ENCODE assay signal across 1 cellular context in the genomic region with DNA sequence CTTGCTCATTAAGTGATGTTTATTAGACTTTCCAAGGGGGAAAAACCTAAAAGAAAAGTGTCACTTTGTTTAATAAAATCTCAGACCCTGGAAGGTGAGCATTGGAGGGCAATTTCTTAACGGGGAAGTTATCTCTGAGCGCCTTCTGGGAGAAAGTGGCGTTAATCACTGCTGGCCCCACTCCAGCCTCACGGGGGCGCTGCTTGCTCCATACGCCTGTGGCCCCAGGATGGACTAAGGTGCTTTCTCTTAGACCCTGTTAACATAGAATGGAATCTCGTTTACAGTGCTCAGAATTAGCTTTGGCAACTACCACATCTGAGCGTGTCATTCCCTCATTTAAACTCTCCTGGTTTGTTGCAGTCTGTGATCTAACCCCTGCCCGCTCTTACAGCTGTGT.
TF ChIP-seq lines count a peak whose summit lies in the region.

No MANE protein-coding gene starts in this region.

TF ChIP-seq in SK-N-SH, 30 proteins besides CTCF, POLR2A, EP300 and RAD21 (continued from another document):
- no peak for TF ChIP-seq REST (IDR thresholded peaks at IDR 0.05; ENCODE audit: low read depth, low read length)
- TF ChIP-seq NRF1 (IDR thresholded peaks at IDR 0.05; ENCODE audit: low read depth, low read length), result no peak
- TF ChIP-seq, protein P1, sequence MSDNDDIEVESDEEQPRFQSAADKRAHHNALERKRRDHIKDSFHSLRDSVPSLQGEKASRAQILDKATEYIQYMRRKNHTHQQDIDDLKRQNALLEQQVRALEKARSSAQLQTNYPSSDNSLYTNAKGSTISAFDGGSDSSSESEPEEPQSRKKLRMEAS (IDR thresholded peaks at IDR 0.05; ENCODE audit: low read depth), result no peak
- TF ChIP-seq JUND (IDR thresholded peaks at IDR 0.05), result no peak
- TF ChIP-seq SMC3 (IDR thresholded peaks at IDR 0.05; ENCODE audit: low read depth, low read length), result no peak
- no peak for TF ChIP-seq YY1 (IDR thresholded peaks at IDR 0.05; ENCODE audit: low read depth)
- TF ChIP-seq TEAD4 (IDR thresholded peaks at IDR 0.05; ENCODE audit: borderline replicate concordance, insufficient read depth), result no peak
- TF ChIP-seq SIN3A (IDR thresholded peaks at IDR 0.05; ENCODE audit: borderline replicate concordance, low read depth, low read length), result no peak
- TF ChIP-seq FOXJ3 (CRISPR knock-in tag; IDR thresholded peaks at IDR 0.05), result no peak
- no peak for TF ChIP-seq ELF1 (IDR thresholded peaks at IDR 0.05)
- no peak for TF ChIP-seq NFIC (IDR thresholded peaks at IDR 0.05; ENCODE audit: borderline replicate concordance)
